ENCODE assay signal across 8 cellular contexts in the genomic region with DNA sequence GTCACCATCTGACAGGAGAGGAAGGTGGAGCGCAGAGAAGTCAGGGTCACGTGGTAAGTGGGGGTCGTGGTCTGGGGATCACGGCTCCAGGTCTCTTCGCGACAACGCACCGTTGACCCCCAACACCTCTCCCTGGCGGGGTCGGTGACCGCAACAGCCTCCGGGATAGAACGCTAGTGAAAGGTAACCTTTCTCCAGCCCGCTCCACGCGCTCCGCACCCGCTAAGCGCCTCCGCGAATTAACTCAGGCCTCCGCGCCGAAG. TPM values are rescaled to one million over a fixed set of nuclear protein-coding genes. Genes with fewer than 3 reads are reported as not detected.
DNase-seq lines count a peak whose midpoint lies in the region; ATAC-seq and TF ChIP-seq lines count a peak whose summit lies in the region.

No MANE protein-coding gene starts in this region.

- no peak for TF ChIP-seq CTCF in cardiac muscle cell (IDR thresholded peaks at IDR 0.05; ENCODE audit: low read depth, low read length)
- no peak for TF ChIP-seq CTCF in PC-9 (conservative IDR thresholded peaks at IDR 0.05)
- TF ChIP-seq CTCF in psoas muscle (IDR thresholded peaks at IDR 0.05): no peak
- no peak for TF ChIP-seq CTCF in GM13977 (IDR thresholded peaks at IDR 0.05; ENCODE audit: extremely low read depth, insufficient read depth, missing control alignments)

- ATAC-seq in Right ventricle myocardium superior (ENCODE audit: poor library complexity) (no peak), esophagus mucosa (peak; percentile 9), psoas muscle (no peak)

- H3K4me1 ChIP-seq in cardiac muscle cell (ENCODE audit: low read depth) (no peaks in the 10 kb centered on the region), PC-9 (replicated peaks; ENCODE audit: insufficient read depth) (peaks cover 40% of the 10 kb centered on the region), psoas muscle (peaks cover 10% of the 10 kb centered on the region)

- H3K9me2 ChIP-seq in PC-9 (ENCODE audit: insufficient read depth): no peaks in the 10 kb centered on the region

- H3K27ac ChIP-seq in cardiac muscle cell (no peak overlapping the region), PC-9 (no peak overlapping the region), psoas muscle (peak overlapping the region; percentile 71)

- intact Hi-C loops in Right ventricle myocardium superior (cut with DNase I): loop anchor here (5.0 kb wide), 2 partner anchors 61 to 91 kb away; no protein-coding TSS in a partner anchor
- intact Hi-C loops in PC-9 (cut with micrococcal nuclease; ENCODE audit: unreplicated experiment): loop anchor here (1.0 to 2.0 kb wide), 2 partner anchors 80 to 91 kb away; no protein-coding TSS in a partner anchor
- intact Hi-C loops in psoas muscle (cut with DNase I): loop anchor here (2.0 to 5.0 kb wide), 2 partner anchors 61 to 92 kb away; no protein-coding TSS in a partner anchor

- BruUV-seq in PC-9 (replicated peaks; lab: Mats Ljungman, UMichigan): TSS peak; percentile 61

- WGBS in psoas muscle, 3 donors: 10 to 11% (median 10%) methylated on average over 23 to 24 of the region's 24 CpGs

- H4K20me1 ChIP-seq in PC-9 (ENCODE audit: insufficient read depth): no peaks in the 10 kb centered on the region

- DNase-seq in cardiac muscle cell (ENCODE audit: low read depth in 1 of 2, low spot score in 1 of 2): no peak
- DNase-seq in Right ventricle myocardium superior: no peak
- DNase-seq in PC-9: no peak
- no peak for DNase-seq in psoas muscle
- DNase-seq in GM13977 (ENCODE audit: low spot score): no peak
- no peak for DNase-seq in GOT3 (lab: John Stamatoyannopoulos, UW)
- DNase-seq in NK-92 (lab: John Stamatoyannopoulos, UW; ENCODE audit: unreplicated experiment): no peak

- H3K4me3 ChIP-seq in cardiac muscle cell: peak overlapping the region; percentile 52
- H3K4me3 ChIP-seq in PC-9: peak overlapping the region; percentile 86
- H3K4me3 ChIP-seq in psoas muscle: peak overlapping the region; percentile 97

- POLR2A ChIA-PET in PC-9 (lab: Charles Lee; ENCODE audit: unreplicated experiment): no interaction called here

- peaks cover 38% of the 10 kb centered on the region for H3K79me2 ChIP-seq in PC-9 (ENCODE audit: low read depth)

- peaks cover 28% of the 10 kb centered on the region for H3F3A ChIP-seq in PC-9 (ENCODE audit: insufficient read depth, low read depth)

- H3K9me3 ChIP-seq in cardiac muscle cell (ENCODE audit: low read depth) (no peaks in the 10 kb centered on the region), PC-9 (ENCODE audit: insufficient read depth, low read depth) (no peaks in the 10 kb centered on the region), psoas muscle (no peaks in the 10 kb centered on the region)

- CTCF ChIA-PET in PC-9 (lab: Charles Lee): no interaction called here

- H3K4me2 ChIP-seq in PC-9: peak overlapping the region; percentile 93

- H3K27me3 ChIP-seq in cardiac muscle cell (no peaks in the 10 kb centered on the region), PC-9 (ENCODE audit: insufficient read depth, low read depth) (no peaks in the 10 kb centered on the region), psoas muscle (ENCODE audit: insufficient read depth in 3 of 3, low read length in 2 of 3) (no peaks in the 10 kb centered on the region)

- no peaks in the 10 kb centered on the region for H3K36me3 ChIP-seq in cardiac muscle cell
- H3K36me3 ChIP-seq in PC-9 (ENCODE audit: low read depth): no peaks in the 10 kb centered on the region
- no peaks in the 10 kb centered on the region for H3K36me3 ChIP-seq in psoas muscle (ENCODE audit: insufficient read depth in 1 of 2, low read depth in 1 of 2)

- in situ Hi-C loops in GM13977 (cut with MboI; ENCODE audit: low pct_unique_long_range_greater_than_20kb, low sequenced_read_pairs, unreplicated experiment): no loop called here

- peak overlapping the region; percentile 79; the same call in 1 of the 2 replicates for H2AFZ ChIP-seq in PC-9

RNA-seq across cellular contexts. Expression of a gene that starts 0.6 kb away (rescaled TPM):
- total RNA-seq in cardiac muscle cell (1.3 and 2.9 TPM in 2 replicates), Right ventricle myocardium superior (14.0 TPM), PC-9 (2021) (30.3 and 39.4 TPM in 2 replicates), esophagus mucosa (12.9 TPM), psoas muscle (10 to 100 TPM in 2 of 4 donors, 1 to 10 TPM in 2; 2.6 to 30.2 (median 12.4) TPM)
- polyA plus RNA-seq in cardiac muscle cell (2.1 and 2.8 TPM in 2 replicates), psoas muscle (1 to 10 TPM; 3.2 to 8.1 (median 6.1) TPM)
